ENCODE assay signal across 18 cellular contexts in genomic region chr12:131124487-131125280, GRCh38.
"Had no signal": no experiment of that assay in that cellular context is flagged by ENCODE, and none has a peak within 500 bp of the region (broad histone marks: within the 10 kb centered on the region; RNA-seq: fewer than 3 reads in every experiment).

No MANE protein-coding gene starts in this region.

- H3K27me3 ChIP-seq: upper lobe of left lung had no signal

- H3K36me3 ChIP-seq: breast epithelium, thoracic aorta had no signal

- ATAC-seq: activated naive CD4-positive, alpha-beta T cell treated with anti-CD3 and anti-CD28 coated beads, Interleukin-2, amount 50 U/mL, for 72 hours; activated T-cell treated with anti-CD3 and anti-CD28 coated beads, Interleukin-2, amount 50 U/mL, for 4 hours; activated T-helper 17 cell treated with anti-CD3 and anti-CD28 coated beads, Interleukin-2, amount 50 U/mL, for 72 hours; left colon; naive thymus-derived CD4-positive, alpha-beta T cell; right cardiac atrium; stimulated activated naive CD8-positive, alpha-beta T cell treated with anti-CD3 and anti-CD28 coated beads, Interleukin-15, Interleukin-2, amounts not matched to agents 100 U/mL and 50 U/mL, for 24 hours had no signal

- DNase-seq: activated CD4-positive, alpha-beta T cell treated with anti-CD3 and anti-CD28 coated beads for 4 hours; activated CD4-positive, alpha-beta T cell treated with anti-CD3 and anti-CD28 coated beads, Interleukin-2, amount 50 U/mL, for 4 hours; activated naive CD4-positive, alpha-beta T cell; activated T-cell treated with anti-CD3 and anti-CD28 coated beads, Interleukin-2, amount 50 U/mL, for 4 hours; effector CD8-positive, alpha-beta T cell; left colon; midbrain; naive thymus-derived CD4-positive, alpha-beta T cell; occipital lobe; right cardiac atrium; stimulated activated CD4-positive, alpha-beta T cell treated with anti-CD3 and anti-CD28 coated beads, Interleukin-2, amount 100 ng/mL, for 48 hours; stimulated activated naive CD8-positive, alpha-beta T cell treated with anti-CD3 and anti-CD28 coated beads, Interleukin-15, Interleukin-2, amounts not matched to agents 100 U/mL and 50 U/mL, for 24 hours; T-helper 1 cell; upper lobe of left lung had no signal

- H3K4me3 ChIP-seq: breast epithelium, thoracic aorta, upper lobe of left lung had no signal

- H3K4me1 Mint-ChIP-seq: activated T-helper 17 cell treated with anti-CD3 and anti-CD28 coated beads, Interleukin-2, amount 50 U/mL, for 72 hours had no signal

- H3K27ac Mint-ChIP-seq: activated naive CD4-positive, alpha-beta T cell treated with anti-CD3 and anti-CD28 coated beads, Interleukin-2, amount 50 U/mL, for 72 hours; activated T-helper 17 cell treated with anti-CD3 and anti-CD28 coated beads, Interleukin-2, amount 50 U/mL, for 72 hours; naive thymus-derived CD4-positive, alpha-beta T cell had no signal

- H3K27ac ChIP-seq: breast epithelium, thoracic aorta, upper lobe of left lung had no signal

- H3K4me3 Mint-ChIP-seq: activated T-cell treated with anti-CD3 and anti-CD28 coated beads, Interleukin-2, amount 50 U/mL, for 4 hours; activated T-helper 17 cell treated with anti-CD3 and anti-CD28 coated beads, Interleukin-2, amount 50 U/mL, for 72 hours; naive thymus-derived CD4-positive, alpha-beta T cell had no signal

- H3K36me3 Mint-ChIP-seq: activated naive CD4-positive, alpha-beta T cell treated with anti-CD3 and anti-CD28 coated beads, Interleukin-2, amount 50 U/mL, for 72 hours; naive thymus-derived CD4-positive, alpha-beta T cell had no signal

- H3K27me3 Mint-ChIP-seq: activated T-helper 17 cell treated with anti-CD3 and anti-CD28 coated beads, Interleukin-2, amount 50 U/mL, for 72 hours had no signal

- H3K9me3 Mint-ChIP-seq: activated T-cell treated with anti-CD3 and anti-CD28 coated beads, Interleukin-2, amount 50 U/mL, for 4 hours; activated T-helper 17 cell treated with anti-CD3 and anti-CD28 coated beads, Interleukin-2, amount 50 U/mL, for 72 hours had no signal

- H3K9me3 ChIP-seq: breast epithelium, thoracic aorta, upper lobe of left lung had no signal
